Comparison of ENCODE assay signal across 8 cellular contexts in the genomic region with DNA sequence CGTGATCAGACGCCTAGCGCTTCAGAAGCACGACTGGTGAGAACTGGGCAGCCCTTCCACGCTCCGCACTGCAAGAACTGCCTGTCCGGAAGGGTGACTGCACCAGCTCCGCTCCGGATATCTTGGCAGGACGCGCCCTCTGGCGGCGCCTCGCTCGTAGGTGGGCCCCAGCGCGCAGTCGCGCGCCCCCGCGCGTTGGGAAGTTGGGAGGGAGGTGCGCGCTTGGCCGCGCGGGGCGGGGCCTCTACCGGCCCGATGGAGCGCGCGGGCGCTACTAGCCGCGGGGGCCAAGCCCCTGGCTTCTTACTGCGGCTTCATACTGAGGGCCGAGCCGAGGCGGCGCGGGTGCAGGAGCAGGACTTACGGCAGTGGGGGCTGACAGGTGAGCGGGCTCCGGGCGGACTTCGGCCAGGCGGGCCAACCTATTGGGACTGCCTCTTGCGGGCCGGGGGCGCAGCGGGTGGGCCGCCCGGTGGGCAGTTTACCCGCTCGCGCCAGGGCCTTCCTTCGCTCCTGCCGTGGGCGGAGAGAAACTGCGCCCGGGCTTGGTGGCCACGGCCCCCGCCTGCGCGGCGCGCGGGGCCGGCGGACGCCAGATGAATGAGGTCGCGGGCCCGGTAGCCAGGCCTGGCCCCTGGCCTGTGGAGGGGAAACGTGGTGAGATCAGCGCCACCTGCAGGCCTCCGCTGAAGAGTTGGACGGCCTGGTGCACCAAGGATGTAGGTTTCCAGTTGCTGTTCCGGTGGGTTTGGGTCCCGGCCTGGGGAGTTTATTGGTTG. TPM values are rescaled to one million over a fixed set of nuclear protein-coding genes. Genes with fewer than 3 reads are reported as not detected.
DNase-seq lines count a peak whose midpoint lies in the region; ATAC-seq and TF ChIP-seq lines count a peak whose summit lies in the region.

CHD1L (plus strand) TSS at position 236 of the 779 bp plus-strand sequence; CDS start at position 256, 20 bp downstream.

- no peaks in the 10 kb centered on the region for H3K9me3 Mint-ChIP-seq in activated naive CD8-positive, alpha-beta T cell (ENCODE audit: low read depth)

- H3K27me3 ChIP-seq in ovary (no peaks in the 10 kb centered on the region), thyroid gland (no peaks in the 10 kb centered on the region)

- peaks cover 9% of the 10 kb centered on the region for H3K36me3 Mint-ChIP-seq in activated naive CD8-positive, alpha-beta T cell

- ATAC-seq in HG02623 (IDR thresholded peaks at IDR 0.05; ENCODE audit: unreplicated experiment) = peak; percentile 82

- H3K27ac Mint-ChIP-seq in activated naive CD8-positive, alpha-beta T cell = peak within 1 kb of the TSS; percentile 79

- peaks cover 47% of the 10 kb centered on the region for H3K4me1 Mint-ChIP-seq in activated naive CD8-positive, alpha-beta T cell (ENCODE audit: low read depth)

- H3K36me3 ChIP-seq in ovary (no peaks in the 10 kb centered on the region), thyroid gland (no peaks in the 10 kb centered on the region)

- TF ChIP-seq CTCF in GM12864 (IDR thresholded peaks at IDR 0.05; ENCODE audit: low read depth, low read length, missing control alignments) (peak; percentile 87), ovary (IDR thresholded peaks at IDR 0.05) (peak; percentile 76 to 94 (median 93)), thyroid gland (IDR thresholded peaks at IDR 0.05) (peak; percentile 54 to 98 (median 76))

- H3K9me3 ChIP-seq in ovary (no peaks in the 10 kb centered on the region), thyroid gland (no peaks in the 10 kb centered on the region)

- H3K27ac ChIP-seq in ovary (peak within 1 kb of the TSS; percentile 85 to 88), thyroid gland (peak within 1 kb of the TSS; percentile 53 to 89 (median 79))

- WGBS in ovary, 3 donors = 0 to 1% (median 1%) methylated on average over 52 to 82 of the region's 82 CpGs
- 0 to 2% methylated on average over 9 to 39 of the region's 82 CpGs for WGBS in thyroid gland, 2 donors

- TF ChIP-seq EP300 in ovary (IDR thresholded peaks at IDR 0.05) = no peak

- H3K4me3 ChIP-seq in GM12864 (ENCODE audit: low read depth, low read length) (peak within 1 kb of the TSS; percentile 73), ovary (peak within 1 kb of the TSS; percentile 68), thyroid gland (replicated peaks in 1 of 3) (peak within 1 kb of the TSS; percentile 47 to 85 (median 66))

- TF ChIP-seq POLR2A in ovary (IDR thresholded peaks at IDR 0.05) (peak; percentile 31), thyroid gland (IDR thresholded peaks at IDR 0.05) (peak in 1 of 2 donors; percentile 70)

- DNase-seq in GM12864 (ENCODE audit: low read depth) (peak; percentile 89), NCI-H1092 treated with DMSO at 0.1 percent for 48 hours (lab: John Stamatoyannopoulos, UW) (peak; percentile 96), SKM-1 (lab: John Stamatoyannopoulos, UW; ENCODE audit: unreplicated experiment) (peak; percentile 97), head of caudate nucleus (peak; percentile 86 to 98 (median 96)), ovary (peak; percentile 91 to 97 (median 95)), thyroid gland (peak; percentile 95 to 97)

- peaks cover 4% of the 10 kb centered on the region for H3K27me3 Mint-ChIP-seq in activated naive CD8-positive, alpha-beta T cell

- H3K4me3 Mint-ChIP-seq in activated naive CD8-positive, alpha-beta T cell = peak within 1 kb of the TSS; percentile 98

- peaks cover 1% of the 10 kb centered on the region for H3K4me1 ChIP-seq in ovary (ENCODE audit: insufficient read depth)
- peaks cover 15 to 24% of the 10 kb centered on the region in 2 donors for H3K4me1 ChIP-seq in thyroid gland

- intact Hi-C loops in head of caudate nucleus (cut with DNase I) = loop anchor here (1.0 kb wide), 1 partner anchor 70 kb away; the partner anchor contains the start of gene PRKAB2
- intact Hi-C loops in ovary (cut with DNase I) = loop anchor here (1.0 to 10.0 kb wide), 4 partner anchors 68 to 70 kb away; partner anchors contain the start of gene PRKAB2 (in 3 of the 4)
- intact Hi-C loops in thyroid gland (cut with DNase I) = no loop called here

RNA-seq across cellular contexts. Expression of gene CHD1L, which starts in this region (rescaled TPM):
- total RNA-seq in ovary (10 to 100 TPM; 12.2 to 30.9 (median 16.8) TPM), thyroid gland (10 to 100 TPM; 16.5 to 22.2 (median 17.3) TPM)
- polyA plus RNA-seq in ovary = 10 to 100 TPM in 1 of 2 donors, 1 to 10 TPM in 1; 8.5 to 23.6 TPM

Comparison
In these comparisons a context has a peak if more than half of its experiments do, and no peak if none do; other contexts are left out.
1. Peak in every context shown above with its lines: DNase-seq, ATAC-seq, H3K4me3 ChIP-seq and H3K27ac ChIP-seq.